Comparison of ENCODE assay signal across 30 cellular contexts in genomic region chr2:88125924-88126771, GRCh38. TPM values are rescaled to one million over a fixed set of nuclear protein-coding genes. Genes with fewer than 3 reads are reported as not detected.
"Had no signal": no experiment of that assay in that cellular context is flagged by ENCODE, and none has a peak within 500 bp of the region (broad histone marks: within the 10 kb centered on the region; RNA-seq: fewer than 3 reads in every experiment).

No MANE protein-coding gene starts in this region.

- FAIRE-seq: endothelial cell of umbilical vein had no signal

- H3K4me1 ChIP-seq: heart left ventricle, lower lobe of right lung, sigmoid colon, suprapubic skin, tibial artery had no signal

- H3K36me3 Mint-ChIP-seq: activated naive CD4-positive, alpha-beta T cell treated with anti-CD3 and anti-CD28 coated beads, Interleukin-2, amount 50 U/mL, for 72 hours had no signal

- H3K4me1 Mint-ChIP-seq: activated B cell treated with CpG ODN at 0.5 μM for 24 hours; activated T-helper 17 cell treated with anti-CD3 and anti-CD28 coated beads, Interleukin-2, amount 50 U/mL, for 72 hours had no signal

- H3K9me3 ChIP-seq: heart left ventricle, lower lobe of right lung, ovary, sigmoid colon, suprapubic skin, tibial artery had no signal

- H3K4me3 ChIP-seq: coronary artery, dorsolateral prefrontal cortex, heart left ventricle, lower lobe of right lung, ovary, sigmoid colon, suprapubic skin, tibial artery had no signal

- ATAC-seq: activated CD8-positive, alpha-beta T cell treated with anti-CD3 and anti-CD28 coated beads for 36 hours; activated naive CD4-positive, alpha-beta T cell treated with anti-CD3 and anti-CD28 coated beads, Interleukin-2, amount 50 U/mL, for 72 hours; activated T-cell treated with anti-CD3 and anti-CD28 coated beads, Interleukin-2, amount 50 U/mL, for 4 hours; activated T-helper 17 cell treated with anti-CD3 and anti-CD28 coated beads, Interleukin-2, amount 50 U/mL, for 72 hours; heart left ventricle; lower lobe of right lung had no signal

- H3K36me3 ChIP-seq: heart left ventricle, lower lobe of right lung, ovary, sigmoid colon, suprapubic skin, tibial artery had no signal

- H3K27me3 Mint-ChIP-seq: activated CD8-positive, alpha-beta T cell treated with anti-CD3 and anti-CD28 coated beads for 36 hours had no signal

- H3K27me3 ChIP-seq: dorsolateral prefrontal cortex, heart left ventricle, ovary, sigmoid colon had no signal

- H3K27ac ChIP-seq: coronary artery, dorsolateral prefrontal cortex, heart left ventricle, lower lobe of right lung, ovary, sigmoid colon, suprapubic skin, tibial artery had no signal

- H3K4me3 Mint-ChIP-seq: activated B cell treated with CpG ODN at 0.5 μM for 24 hours; activated CD8-positive, alpha-beta T cell treated with anti-CD3 and anti-CD28 coated beads for 36 hours; activated T-cell treated with anti-CD3 and anti-CD28 coated beads, Interleukin-2, amount 50 U/mL, for 4 hours; activated T-helper 17 cell treated with anti-CD3 and anti-CD28 coated beads, Interleukin-2, amount 50 U/mL, for 72 hours; nephron; T-helper 2 cell treated with Interferon-gamma antibody and Interleukin-4, amounts not matched to agents 5 μg/mL and 100 μg/mL, for 36 hours had no signal

- DNase-seq: activated B cell treated with CpG ODN at 0.5 μM for 24 hours; activated CD4-positive, alpha-beta T cell treated with anti-CD3 and anti-CD28 coated beads, Interleukin-2, amount 50 U/mL, for 1 hour; activated CD8-positive, alpha-beta T cell treated with anti-CD3 and anti-CD28 coated beads for 36 hours; activated gamma-delta T cell treated with Interleukin-2 at 50 U/mL for 16 hours; activated T-cell treated with anti-CD3 and anti-CD28 coated beads, Interleukin-2, amount 50 U/mL, for 4 hours; cerebellar nuclear complex; foreskin fibroblast; heart left ventricle; kidney glomerular epithelial cell; lower lobe of right lung; mesenchymal stem cell; ovary; retina; sigmoid colon; stimulated activated CD4-positive, alpha-beta T cell treated with anti-CD3 and anti-CD28 coated beads, Interleukin-15, amount 100 ng/mL, for 24 hours; stimulated activated CD4-positive, alpha-beta T cell treated with anti-CD3 and anti-CD28 coated beads, Interleukin-2, amount 100 ng/mL, for 24 hours; stimulated activated naive CD4-positive, alpha-beta T cell; T-helper 1 cell; tibial artery had no signal

- H3K27ac Mint-ChIP-seq: activated B cell treated with CpG ODN at 0.5 μM for 24 hours; activated CD8-positive, alpha-beta T cell treated with anti-CD3 and anti-CD28 coated beads for 36 hours; activated naive CD4-positive, alpha-beta T cell treated with anti-CD3 and anti-CD28 coated beads, Interleukin-2, amount 50 U/mL, for 72 hours; activated T-helper 17 cell treated with anti-CD3 and anti-CD28 coated beads, Interleukin-2, amount 50 U/mL, for 72 hours; nephron; progenitor cell of endocrine pancreas; T-helper 2 cell treated with Interferon-gamma antibody and Interleukin-4, amounts not matched to agents 5 μg/mL and 100 μg/mL, for 36 hours had no signal

- H3K9me3 Mint-ChIP-seq: activated B cell treated with CpG ODN at 0.5 μM for 24 hours; activated CD8-positive, alpha-beta T cell treated with anti-CD3 and anti-CD28 coated beads for 36 hours; activated naive CD4-positive, alpha-beta T cell treated with anti-CD3 and anti-CD28 coated beads, Interleukin-2, amount 50 U/mL, for 72 hours; activated T-cell treated with anti-CD3 and anti-CD28 coated beads, Interleukin-2, amount 50 U/mL, for 4 hours; activated T-helper 17 cell treated with anti-CD3 and anti-CD28 coated beads, Interleukin-2, amount 50 U/mL, for 72 hours; nephron; T-helper 2 cell treated with Interferon-gamma antibody and Interleukin-4, amounts not matched to agents 5 μg/mL and 100 μg/mL, for 36 hours had no signal

RNA-seq across cellular contexts. Expression of gene FABP1, which starts 1.7 kb away (rescaled TPM):
- total RNA-seq: activated B cell treated with CpG ODN at 0.5 μM for 24 hours; activated CD8-positive, alpha-beta T cell treated with anti-CD3 and anti-CD28 coated beads for 36 hours; activated naive CD4-positive, alpha-beta T cell treated with anti-CD3 and anti-CD28 coated beads, Interleukin-2, amount 50 U/mL, for 72 hours; activated T-helper 17 cell treated with anti-CD3 and anti-CD28 coated beads, Interleukin-2, amount 50 U/mL, for 72 hours; endothelial cell of umbilical vein; heart left ventricle; lower lobe of right lung; urinary bladder had no signal
- polyA plus RNA-seq: endothelial cell of umbilical vein had no signal

RNA-seq across cellular contexts. Expression of gene THNSL2, which starts 44.0 kb away (rescaled TPM):
- polyA plus RNA-seq: endothelial cell of umbilical vein had no signal

RNA-seq across cellular contexts. Expression of gene SMYD1, which starts 58.5 kb away (rescaled TPM):
- total RNA-seq: activated B cell treated with CpG ODN at 0.5 μM for 24 hours; activated CD8-positive, alpha-beta T cell treated with anti-CD3 and anti-CD28 coated beads for 36 hours; activated naive CD4-positive, alpha-beta T cell treated with anti-CD3 and anti-CD28 coated beads, Interleukin-2, amount 50 U/mL, for 72 hours; activated T-cell treated with anti-CD3 and anti-CD28 coated beads, Interleukin-2, amount 50 U/mL, for 4 hours; activated T-helper 17 cell treated with anti-CD3 and anti-CD28 coated beads, Interleukin-2, amount 50 U/mL, for 72 hours; endothelial cell of umbilical vein; left lobe of liver; lower lobe of right lung; progenitor cell of endocrine pancreas; suprapubic skin had no signal
- polyA plus RNA-seq: endothelial cell of umbilical vein, ovary had no signal
